ENCODE assay signal across 24 cellular contexts in genomic region chr1:156276532-156276931, GRCh38. TPM values are rescaled to one million over a fixed set of nuclear protein-coding genes. Genes with fewer than 3 reads are reported as not detected.
A peak's percentile ranks its signal among the peaks of the same experiment; 100 is the strongest.
DNase-seq lines count a peak whose midpoint lies in the region; ATAC-seq and TF ChIP-seq lines count a peak whose summit lies in the region.
"Had no signal": no experiment of that assay in that cellular context is flagged by ENCODE, and none has a peak within 500 bp of the region (broad histone marks: within the 10 kb centered on the region; RNA-seq: fewer than 3 reads in every experiment).

No MANE protein-coding gene starts in this region.

- H3K4me1 ChIP-seq in GM23248 (ENCODE audit: insufficient read depth) = peaks cover 8% of the 10 kb centered on the region
- peaks cover 6 to 46% (median 19%) of the 10 kb centered on the region in 6 donors for H3K4me1 ChIP-seq in spleen

- peak; percentile 61 for DNase-seq in GM23248
- peak; percentile 2 for DNase-seq in NOMO-1 treated with dmso at 0.1 percent for 144 hours (lab: John Stamatoyannopoulos, UW; ENCODE audit: unreplicated experiment)
- peak; percentile 43 for DNase-seq in fibroblast of mammary gland (ENCODE audit: low read depth)
- DNase-seq in spleen = no peak
- DNase-seq in activated CD4-positive, alpha-beta T cell treated with anti-CD3 and anti-CD28 coated beads for 48 hours = no peak
- no peak for DNase-seq in T1000 (lab: John Stamatoyannopoulos, UW)
- DNase-seq: activated T-cell treated with anti-CD3 and anti-CD28 coated beads, Interleukin-2, amount 50 U/mL, for 72 hours; glutamatergic neuron; left cardiac atrium; NCI-H1417 treated with DMSO at 0.1 percent for 48 hours; NCI-H524 treated with DMSO at 0.1 percent for 48 hours; SHP77; stimulated activated CD4-positive, alpha-beta T cell treated with anti-CD3 and anti-CD28 coated beads, Interleukin-1b, Interleukin-23, amount 100 ng/mL, for 48 hours; stimulated activated naive CD4-positive, alpha-beta T cell treated with Interleukin-2 at 50 U/mL for 16 hours; T-helper 2 cell had no signal

- peaks cover 4% of the 10 kb centered on the region; the same call in 1 of the 2 replicates for H4K20me1 ChIP-seq in GM23248 (ENCODE audit: insufficient read depth)

- H3K27ac ChIP-seq in GM23248 = peak overlapping the region; percentile 53
- peak overlapping the region in 6 of 8 donors; percentile 15 to 87 (median 70) for H3K27ac ChIP-seq in spleen
- H3K27ac ChIP-seq: tibial artery had no signal

- no peaks in the 10 kb centered on the region for H3K27me3 ChIP-seq in GM23248 (replicated peaks; ENCODE audit: insufficient read depth)
- H3K27me3 ChIP-seq in spleen (replicated peaks in 1 of 7) = no peaks in the 10 kb centered on the region
- H3K27me3 ChIP-seq: tibial artery had no signal

- H3K9ac ChIP-seq in GM23248 = no peak overlapping the region

- peaks cover 41% of the 10 kb centered on the region for H3K79me2 ChIP-seq in GM23248 (ENCODE audit: insufficient read depth)

- TF ChIP-seq CTCF in fibroblast of mammary gland (conservative IDR thresholded peaks at IDR 0.05; ENCODE audit: control insufficient read depth, insufficient read depth, low read depth, low read length) = no peak
- TF ChIP-seq CTCF in spleen (IDR thresholded peaks at IDR 0.05 in 8 of 11, conservative IDR thresholded peaks at IDR 0.05 in 3 of 11) = no peak

- intact Hi-C loops in spleen (cut with DNase I; ENCODE audit: low total_unique reads) = no loop called here

- no peak for ATAC-seq in HG03175 (IDR thresholded peaks at IDR 0.05; ENCODE audit: unreplicated experiment)
- ATAC-seq: activated naive CD4-positive, alpha-beta T cell treated with anti-CD3 and anti-CD28 coated beads, Interleukin-2, amount 50 U/mL, for 72 hours; activated T-cell treated with anti-CD3 and anti-CD28 coated beads, Interleukin-2, amount 50 U/mL, for 72 hours; left cardiac atrium had no signal

- H3K4me3 ChIP-seq in GM23248 (no peak overlapping the region), fibroblast of mammary gland (ENCODE audit: control insufficient read depth, low read depth, low read length) (no peak overlapping the region), spleen (peak overlapping the region in 1 of 8 donors; percentile 15)
- H3K4me3 ChIP-seq: tibial artery had no signal

- no peaks in the 10 kb centered on the region for H3K9me3 ChIP-seq in GM23248 (ENCODE audit: low read depth)
- H3K9me3 ChIP-seq in spleen = no peaks in the 10 kb centered on the region
- H3K9me3 ChIP-seq: Caco-2, tibial artery had no signal

- in situ Hi-C loops in GM23248 (cut with MboI) = no loop called here

- H2AFZ ChIP-seq in GM23248 = no peak overlapping the region

- H3F3A ChIP-seq in GM23248 (ENCODE audit: insufficient read depth) = peaks cover 15% of the 10 kb centered on the region

- no peak for TF ChIP-seq POLR2A in spleen (IDR thresholded peaks at IDR 0.05)

- H3K9me2 ChIP-seq in GM23248 (ENCODE audit: insufficient read depth) = no peaks in the 10 kb centered on the region

- peaks cover 49% of the 10 kb centered on the region for H3K36me3 ChIP-seq in GM23248 (ENCODE audit: low read depth)
- peaks cover 2 to 88% (median 75%) of the 10 kb centered on the region in 6 donors for H3K36me3 ChIP-seq in spleen

- H3K4me2 ChIP-seq in GM23248 (ENCODE audit: unreplicated experiment) = no peak overlapping the region

RNA-seq across cellular contexts. Expression of gene SMG5, which starts 6.1 kb away (rescaled TPM):
- 60.0 and 68.2 TPM in 2 replicates for total RNA-seq in GM23248 (2014; rRNA removed; shearing (Covaris generic))
- polyA plus RNA-seq in GM23248 (2016; fragmentation: Nextera tagmentation; extraction: Ambion mirVana) = 30.7 and 32.2 TPM in 2 replicates
- 10 to 100 TPM; 48.9 to 80.5 (median 70.8) TPM for total RNA-seq in spleen
- polyA plus RNA-seq in spleen = 10 to 100 TPM; 14.9 to 33.6 (median 17.7) TPM

RNA-seq across cellular contexts. Expression of gene TMEM79, which starts 7.6 kb away (rescaled TPM):
- 0.63 and 1.8 TPM in 2 replicates for total RNA-seq in GM23248 (2014; rRNA removed; shearing (Covaris generic))
- 3.8 and 3.9 TPM in 2 replicates for polyA plus RNA-seq in GM23248 (2016; fragmentation: Nextera tagmentation; extraction: Ambion mirVana)
- total RNA-seq in spleen = 1 to 10 TPM; 2.6 to 6.8 (median 4.6) TPM
- 1 to 10 TPM; 3.4 to 5.3 (median 3.8) TPM for polyA plus RNA-seq in spleen

RNA-seq across cellular contexts. Expression of gene GLMP, which starts 18.9 kb away (rescaled TPM):
- total RNA-seq in GM23248 (2014; rRNA removed; shearing (Covaris generic)) = 77.8 and 89.7 TPM in 2 replicates
- 59.9 and 63.8 TPM in 2 replicates for polyA plus RNA-seq in GM23248 (2016; fragmentation: Nextera tagmentation; extraction: Ambion mirVana)
- total RNA-seq in spleen = 10 to 100 TPM; 25.5 to 54.4 (median 44.2) TPM
- 10 to 100 TPM; 26.3 to 31.9 (median 30.6) TPM for polyA plus RNA-seq in spleen

RNA-seq across cellular contexts. Expression of gene VHLL, which starts 22.6 kb away (rescaled TPM):
- total RNA-seq in GM23248 (2014; rRNA removed; shearing (Covaris generic)) = not detected in 2 replicates
- polyA plus RNA-seq in GM23248 (2016; fragmentation: Nextera tagmentation; extraction: Ambion mirVana) (not detected in 2 replicates), spleen (not detected)
- total RNA-seq in spleen = not detected
- total RNA-seq: activated naive CD4-positive, alpha-beta T cell treated with anti-CD3 and anti-CD28 coated beads, Interleukin-2, amount 50 U/mL, for 72 hours; B cell; Caco-2; Daoy; left cardiac atrium; LHCN-M2; mononuclear cell had no signal
- polyA plus RNA-seq: esophagus had no signal

RNA-seq across cellular contexts. Expression of gene PAQR6, which starts 28.7 kb away (rescaled TPM):
- 0.54 and 0.63 TPM in 2 replicates for total RNA-seq in GM23248 (2014; rRNA removed; shearing (Covaris generic))
- polyA plus RNA-seq in GM23248 (2016; fragmentation: Nextera tagmentation; extraction: Ambion mirVana) = 0.38 and 0.81 TPM in 2 replicates
- 1 to 10 TPM in 6 of 7 donors, under 1 TPM in 1; 0.94 to 4.0 (median 1.8) TPM for total RNA-seq in spleen
- 1 to 10 TPM in 2 of 3 donors, under 1 TPM in 1; 0.80 to 2.3 (median 2.2) TPM for polyA plus RNA-seq in spleen

Comparison
In these comparisons a context has a peak if more than half of its experiments do, and no peak if none do; other contexts are left out.
1. DNase-seq: peak in GM23248 (single experiment), NOMO-1 treated with dmso at 0.1 percent for 144 hours (single experiment) and fibroblast of mammary gland (single experiment); none in spleen (single experiment), activated CD4-positive, alpha-beta T cell treated with anti-CD3 and anti-CD28 coated beads for 48 hours (single experiment) and T1000 (single experiment).